8 cellular contexts compared by ENCODE assay signal in the genomic region with DNA sequence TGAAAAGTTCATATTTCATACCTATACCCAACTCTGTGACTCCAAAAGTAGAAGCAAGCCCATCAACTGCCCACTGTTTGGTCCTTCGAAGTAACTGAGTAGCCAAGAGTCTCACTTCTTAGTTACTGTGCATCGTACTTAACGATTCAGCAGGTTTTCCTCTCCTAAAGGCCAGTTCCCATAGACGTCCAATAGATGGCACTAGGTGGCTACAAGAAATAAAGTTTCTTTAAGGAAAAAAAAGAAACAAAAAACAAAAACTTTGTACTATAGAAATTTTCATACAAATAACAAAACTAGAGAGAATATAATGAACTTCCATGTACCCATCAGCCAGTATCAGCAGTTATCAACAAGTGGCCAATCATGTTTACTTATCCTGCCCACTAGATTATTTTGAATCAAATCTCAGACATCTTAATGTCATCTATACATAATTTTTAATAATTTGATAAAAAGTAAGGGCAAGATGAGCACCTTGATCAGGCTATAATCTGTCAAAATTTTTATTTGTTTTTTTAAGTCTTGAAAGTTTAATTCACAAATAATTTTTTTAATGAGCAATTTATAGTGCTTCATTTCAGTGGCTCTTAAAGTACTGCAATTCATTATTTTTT.
A peak's percentile ranks its signal among the peaks of the same experiment; 100 is the strongest.
DNase-seq lines count a peak whose midpoint lies in the region; ATAC-seq, FAIRE-seq and TF ChIP-seq lines count a peak whose summit lies in the region.

No MANE protein-coding gene starts in this region.

- no peak overlapping the region for H3K4me3 Mint-ChIP-seq in neural crest cell

- H3K27me3 Mint-ChIP-seq in neural crest cell (ENCODE audit: low read depth) = no peaks in the 10 kb centered on the region

- H3K27ac Mint-ChIP-seq in neural crest cell (ENCODE audit: unreplicated experiment) = no peak overlapping the region

- ATAC-seq in HG02884 (IDR thresholded peaks at IDR 0.05; ENCODE audit: unreplicated experiment) (no peak), HG02642 (IDR thresholded peaks at IDR 0.05; ENCODE audit: poor library complexity, unreplicated experiment) (no peak)

- H3K36me3 Mint-ChIP-seq in neural crest cell (ENCODE audit: low read depth) = no peaks in the 10 kb centered on the region

- peak; percentile 84 for TF ChIP-seq CTCF in neural crest cell (conservative IDR thresholded peaks at IDR 0.05)

- no peaks in the 10 kb centered on the region for H3K9me3 Mint-ChIP-seq in neural crest cell

- DNase-seq in G401 (ENCODE audit: low spot score) (peak; percentile 35), HPDE6-E6E7 (ENCODE audit: extremely low spot score) (peak; percentile 35), RCC 7860 (ENCODE audit: low spot score) (peak; percentile 28), erythroblast (lab: John Stamatoyannopoulos, UW) (peak; percentile 67 to 69), neural crest cell (ENCODE audit: low read depth, low spot score) (peak; percentile 3)

- in situ Hi-C loops in G401 (cut with HindIII; ENCODE audit: low sequenced_read_pairs) = no loop called here

- H3K4me1 Mint-ChIP-seq in neural crest cell = no peaks in the 10 kb centered on the region

- TF ChIP-seq POLR2A in erythroblast (IDR thresholded peaks at IDR 0.05; ENCODE audit: low read length) = no peak

- FAIRE-seq in A204.1 (lab: Jason Lieb, UNC) (peak; percentile 95), RCC 7860 (lab: Jason Lieb, UNC) (peak; percentile 71)

Comparison
In these comparisons a context has a peak if more than half of its experiments do, and no peak if none do; other contexts are left out.
1. DNase-seq: peak in every context shown above with its lines; median percentile 68 in erythroblast; 35 in G401; 35 in HPDE6-E6E7; 28 in RCC 7860; 3 in neural crest cell.